Comparison of ENCODE assay signal across 30 cellular contexts in genomic region chr6:67790569-67790968, GRCh38.
"Had no signal": no experiment of that assay in that cellular context is flagged by ENCODE, and none has a peak within 500 bp of the region (broad histone marks: within the 10 kb centered on the region; RNA-seq: fewer than 3 reads in every experiment).

No MANE protein-coding gene starts in this region.

- H3K36me3 Mint-ChIP-seq: activated naive CD8-positive, alpha-beta T cell had no signal

- H3K4me1 Mint-ChIP-seq: activated B cell treated with CpG ODN at 0.5 μM for 24 hours; activated T-helper 17 cell treated with anti-CD3 and anti-CD28 coated beads, Interleukin-2, amount 50 U/mL, for 72 hours; central memory CD8-positive, alpha-beta T cell had no signal

- H3K4me3 Mint-ChIP-seq: activated B cell treated with CpG ODN at 0.5 μM for 24 hours; activated CD8-positive, alpha-beta T cell treated with anti-CD3 and anti-CD28 coated beads for 36 hours; activated naive CD8-positive, alpha-beta T cell; activated T-cell treated with anti-CD3 and anti-CD28 coated beads, Interleukin-2, amount 50 U/mL, for 4 hours; activated T-helper 17 cell treated with anti-CD3 and anti-CD28 coated beads, Interleukin-2, amount 50 U/mL, for 72 hours; central memory CD8-positive, alpha-beta T cell; dendritic cell treated with granulocyte-macrophage colony-stimulating factor and Interleukin-4, amounts not matched to agents 40 ng/mL and 50 ng/mL, for 4 days; endodermal cell; T-helper 1 cell treated with Interleukin-12 subunit alpha and Interleukin-12 subunit beta and Interleukin-4 antibody, amounts not matched to agents 30 μg/mL and 1 μg/mL, for 36 hours; T-helper 2 cell treated with Interferon-gamma antibody and Interleukin-4, amounts not matched to agents 5 μg/mL and 100 μg/mL, for 36 hours had no signal

- H3K36me3 ChIP-seq: brain microvascular endothelial cell, WERI-Rb-1 had no signal

- H3K27me3 ChIP-seq: brain microvascular endothelial cell, dorsolateral prefrontal cortex had no signal

- H3K9me3 Mint-ChIP-seq: activated CD8-positive, alpha-beta T cell treated with anti-CD3 and anti-CD28 coated beads for 36 hours; activated T-helper 17 cell treated with anti-CD3 and anti-CD28 coated beads, Interleukin-2, amount 50 U/mL, for 72 hours; dendritic cell treated with granulocyte-macrophage colony-stimulating factor and Interleukin-4, amounts not matched to agents 40 ng/mL and 50 ng/mL, for 4 days had no signal

- ATAC-seq: activated CD4-positive, CD25-positive, alpha-beta regulatory T cell treated with anti-CD3 and anti-CD28 coated beads, Interleukin-2, amount 50 U/mL, for 24 hours; activated CD8-positive, alpha-beta T cell treated with anti-CD3 and anti-CD28 coated beads for 36 hours; activated T-cell treated with anti-CD3 and anti-CD28 coated beads, Interleukin-2, amount 50 U/mL, for 4 hours; activated T-helper 17 cell treated with anti-CD3 and anti-CD28 coated beads, Interleukin-2, amount 50 U/mL, for 72 hours; esophagus mucosa had no signal

- H3K4me3 ChIP-seq: coronary artery, dorsolateral prefrontal cortex had no signal

- H3K27me3 Mint-ChIP-seq: activated B cell treated with CpG ODN at 0.5 μM for 24 hours; activated CD8-positive, alpha-beta T cell treated with anti-CD3 and anti-CD28 coated beads for 36 hours; activated naive CD8-positive, alpha-beta T cell; activated T-helper 17 cell treated with anti-CD3 and anti-CD28 coated beads, Interleukin-2, amount 50 U/mL, for 72 hours; central memory CD8-positive, alpha-beta T cell; dendritic cell treated with granulocyte-macrophage colony-stimulating factor and Interleukin-4, amounts not matched to agents 40 ng/mL and 50 ng/mL, for 4 days had no signal

- H3K27ac ChIP-seq: brain microvascular endothelial cell, coronary artery, dorsolateral prefrontal cortex, WERI-Rb-1 had no signal

- H3K27ac Mint-ChIP-seq: activated B cell treated with CpG ODN at 0.5 μM for 24 hours; activated CD8-positive, alpha-beta T cell treated with anti-CD3 and anti-CD28 coated beads for 36 hours; activated naive CD8-positive, alpha-beta T cell; activated T-helper 17 cell treated with anti-CD3 and anti-CD28 coated beads, Interleukin-2, amount 50 U/mL, for 72 hours; dendritic cell treated with granulocyte-macrophage colony-stimulating factor and Interleukin-4, amounts not matched to agents 40 ng/mL and 50 ng/mL, for 4 days; endodermal cell; T-helper 1 cell treated with Interleukin-12 subunit alpha and Interleukin-12 subunit beta and Interleukin-4 antibody, amounts not matched to agents 30 μg/mL and 1 μg/mL, for 36 hours; T-helper 2 cell treated with Interferon-gamma antibody and Interleukin-4, amounts not matched to agents 5 μg/mL and 100 μg/mL, for 36 hours had no signal

- DNase-seq: activated B cell treated with CpG ODN at 0.5 μM for 24 hours; activated CD4-positive, alpha-beta T cell treated with anti-CD3 and anti-CD28 coated beads for 48 hours; activated CD4-positive, alpha-beta T cell treated with anti-CD3 and anti-CD28 coated beads, Interleukin-2, amount 50 U/mL, for 1 hour; activated CD4-positive, alpha-beta T cell treated with anti-CD3 and anti-CD28 coated beads, Interleukin-2, amount 50 U/mL, for 48 hours; activated CD8-positive, alpha-beta memory T cell treated with anti-CD3 and anti-CD28 coated beads for 24 hours; activated CD8-positive, alpha-beta T cell treated with anti-CD3 and anti-CD28 coated beads for 36 hours; activated effector memory CD4-positive, alpha-beta T cell treated with Interleukin-2 at 50 U/mL for 16 hours; activated gamma-delta T cell treated with Interleukin-2 at 50 U/mL for 16 hours; activated naive CD4-positive, alpha-beta T cell treated with anti-CD3 and anti-CD28 coated beads, Interleukin-2, amount 50 U/mL, for 16 hours; activated naive CD4-positive, alpha-beta T cell treated with Interleukin-2 at 50 U/mL for 16 hours; activated T-cell treated with anti-CD3 and anti-CD28 coated beads, Interleukin-2, amount 50 U/mL, for 4 hours; amniotic stem cell; anterior cingulate cortex; brain microvascular endothelial cell; dorsolateral prefrontal cortex; effector memory CD4-positive, alpha-beta T cell; endodermal cell; foreskin fibroblast; head of caudate nucleus; T1000; WERI-Rb-1 had no signal
